Comparison of ENCODE assay signal across 8 cellular contexts in genomic region chr19:46784262-46785053, GRCh38. TPM values are rescaled to one million over a fixed set of nuclear protein-coding genes. Genes with fewer than 3 reads are reported as not detected.
DNase-seq lines count a peak whose midpoint lies in the region; ATAC-seq and TF ChIP-seq lines count a peak whose summit lies in the region.

No MANE protein-coding gene starts in this region.

- POLR2A ChIA-PET in CD4-positive, alpha-beta T cell (lab: Charles Lee), result interaction anchor here (1.7 kb wide), 1 partner anchor 37 kb away, joined by 7 read pairs; no protein-coding TSS in a partner anchor

- H3K4me1 Mint-ChIP-seq in CD4-positive, alpha-beta T cell (ENCODE audit: low read depth), result peaks cover 54% of the 10 kb centered on the region

- 15 to 28% methylated on average over 15 to 17 of the region's 17 CpGs for WGBS in lower leg skin, 2 donors

- H3K36me3 Mint-ChIP-seq in CD4-positive, alpha-beta T cell (ENCODE audit: low read depth), result peaks cover 28% of the 10 kb centered on the region

- no peak for TF ChIP-seq POLR2A in lower leg skin (IDR thresholded peaks at IDR 0.05)

- no peaks in the 10 kb centered on the region for H3K9me3 ChIP-seq in CD4-positive, alpha-beta T cell (ENCODE audit: control insufficient read depth, low read length)

- intact Hi-C loops in CD4-positive, alpha-beta T cell (cut with DNase I, micrococcal nuclease), result loop anchor here (5.0 to 10.0 kb wide), 4 partner anchors 38 to 1540 kb away; partner anchors contain the start of genes CCDC9 (in 1 of the 2), EMP3 (in 1 of the 2) and TMEM160 (in 1 of the 2)
- intact Hi-C loops in lower leg skin (cut with DNase I; ENCODE audit: low total_unique reads), result no loop called here

- no peaks in the 10 kb centered on the region for H3K9me3 Mint-ChIP-seq in CD4-positive, alpha-beta T cell

- H3K27me3 Mint-ChIP-seq in CD4-positive, alpha-beta T cell, result no peaks in the 10 kb centered on the region

- no peaks in the 10 kb centered on the region for H3K27me3 ChIP-seq in CD4-positive, alpha-beta T cell (ENCODE audit: control insufficient read depth, insufficient read depth, low read length)

- TF ChIP-seq CTCF in CD4-positive, alpha-beta T cell (IDR thresholded peaks at IDR 0.05), result peak; percentile 24
- TF ChIP-seq CTCF in VCaP (conservative IDR thresholded peaks at IDR 0.05) (peak; percentile 16; the same call in 1 of the 2 replicates), choroid plexus epithelial cell (conservative IDR thresholded peaks at IDR 0.05; ENCODE audit: low read depth, low read length) (peak; percentile 64), lower leg skin (IDR thresholded peaks at IDR 0.05) (no peak)

- ATAC-seq in CD4-positive, alpha-beta T cell (ENCODE audit: poor library complexity), result no peak
- ATAC-seq in HG03139 (IDR thresholded peaks at IDR 0.05; ENCODE audit: unreplicated experiment), result no peak

- H3K27ac ChIP-seq in CD4-positive, alpha-beta T cell (ENCODE audit: low read depth, low read length), result no peak overlapping the region
- H3K27ac ChIP-seq in VCaP, result peak overlapping the region; percentile 89

- peak overlapping the region; percentile 83 for H3K27ac Mint-ChIP-seq in CD4-positive, alpha-beta T cell

- CTCF ChIA-PET in CD4-positive, alpha-beta T cell (lab: Charles Lee), result interaction anchor here (1.0 to 1.3 kb wide), 3 partner anchors 18 to 56 kb away, joined by 3 to 7 read pairs (median 6); no protein-coding TSS in a partner anchor

- H3K4me3 ChIP-seq in choroid plexus epithelial cell (ENCODE audit: low read depth, low read length) (peak overlapping the region; percentile 86), lower leg skin (ENCODE audit: low read depth, poor library complexity, severe bottlenecking) (peak overlapping the region; percentile 7)

- H3K4me3 Mint-ChIP-seq in CD4-positive, alpha-beta T cell, result peak overlapping the region; percentile 82

- DNase-seq in CD4-positive, alpha-beta T cell, result peak in 1 of 10 experiments; percentile 18
- DNase-seq in GM19240 (ENCODE audit: insufficient read length, low spot score) (peak; percentile 78), NCI-H2029 treated with DMSO at 0.1 percent for 48 hours (lab: John Stamatoyannopoulos, UW) (peak; percentile 57), choroid plexus epithelial cell (ENCODE audit: low read depth) (peak; percentile 93), lower leg skin (ENCODE audit: low spot score in 2 of 2) (peak; percentile 71 to 96)
- DNase-seq in stimulated activated CD8-positive, alpha-beta memory T cell treated with anti-CD3 and anti-CD28 coated beads, Interleukin-4, amount 100 ng/mL, for 24 hours (ENCODE audit: low read depth), result peak; percentile 62

RNA-seq across cellular contexts. Expression of gene SLC1A5, which starts 3.9 kb away (rescaled TPM):
- 1 to 10 TPM; 7.1 TPM for total RNA-seq in CD4-positive, alpha-beta T cell
- total RNA-seq in lower leg skin, result 100 to 1,000 TPM in 3 of 4 donors, 10 to 100 TPM in 1; 59.3 to 181 (median 137) TPM

RNA-seq across cellular contexts. Expression of gene STRN4, which starts 38.2 kb away (rescaled TPM):
- total RNA-seq in CD4-positive, alpha-beta T cell, result 10 to 100 TPM; 90.0 to 94.0 TPM
- total RNA-seq in lower leg skin, result 10 to 100 TPM; 81.5 to 97.6 (median 93.5) TPM

RNA-seq across cellular contexts. Expression of gene FKRP, which starts 38.6 kb away (rescaled TPM):
- 10 to 100 TPM; 19.0 to 20.2 TPM for total RNA-seq in CD4-positive, alpha-beta T cell
- 10 to 100 TPM in 3 of 4 donors, 1 to 10 TPM in 1; 9.4 to 16.1 (median 12.8) TPM for total RNA-seq in lower leg skin

Comparison
In these comparisons a context has a peak if more than half of its experiments do, and no peak if none do; other contexts are left out.
1. CTCF ChIP-seq: peak in CD4-positive, alpha-beta T cell (single experiment), VCaP (single experiment) and choroid plexus epithelial cell (single experiment); none in lower leg skin (0 of 3).
2. RNA of gene SLC1A5, which starts 3.9 kb away (total RNA-seq): 59.3 to 181 TPM in lower leg skin; 7.1 TPM in CD4-positive, alpha-beta T cell; every median in the first group is over 4 times any median in the second.